Comparison of ENCODE assay signal across 25 cellular contexts in the genomic region with DNA sequence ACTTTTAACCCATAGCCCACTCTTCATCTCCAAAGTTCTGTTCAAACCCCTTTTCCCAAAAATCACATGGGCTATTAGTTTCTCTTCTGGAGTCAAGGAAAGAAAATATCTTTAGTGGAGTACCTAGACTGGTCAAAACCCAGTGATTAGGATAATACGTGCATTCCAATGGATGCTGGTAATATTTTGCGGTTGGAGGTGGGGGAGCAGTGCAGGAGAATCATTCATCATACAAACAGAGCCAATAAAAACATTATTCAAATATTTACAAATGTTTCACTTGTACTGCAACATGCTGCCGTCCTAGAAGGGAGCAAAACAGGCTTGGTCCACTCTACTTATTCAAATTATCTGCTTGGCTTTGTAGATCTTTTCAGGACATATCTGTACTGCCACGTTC. TPM values are rescaled to one million over a fixed set of nuclear protein-coding genes. Genes with fewer than 3 reads are reported as not detected.
DNase-seq lines count a peak whose midpoint lies in the region; ATAC-seq, FAIRE-seq and TF ChIP-seq lines count a peak whose summit lies in the region.
"Had no signal": no experiment of that assay in that cellular context is flagged by ENCODE, and none has a peak within 500 bp of the region (broad histone marks: within the 10 kb centered on the region; RNA-seq: fewer than 3 reads in every experiment).

No MANE protein-coding gene starts in this region.

- ATAC-seq in HG03139 (IDR thresholded peaks at IDR 0.05; ENCODE audit: unreplicated experiment): no peak
- no peak for ATAC-seq in HG02970 (IDR thresholded peaks at IDR 0.05; ENCODE audit: low FRiP score, unreplicated experiment)
- ATAC-seq: CD8-positive, alpha-beta T cell; HepG2; K562; Right ventricle myocardium inferior had no signal

- FAIRE-seq in astrocyte (lab: Jason Lieb, UNC): no peak
- FAIRE-seq: HepG2, K562 had no signal

- no peaks in the 10 kb centered on the region for H3K36me3 Mint-ChIP-seq in astrocyte (ENCODE audit: low read depth, unreplicated experiment)
- H3K36me3 Mint-ChIP-seq: CD8-positive, alpha-beta T cell had no signal

- no peaks in the 10 kb centered on the region for H3K4me1 ChIP-seq in astrocyte (ENCODE audit: insufficient read depth, low read length)
- H3K4me1 ChIP-seq: Peyer's patch had no signal

- H3K36me3 ChIP-seq in KOPT-K1 (ENCODE audit: insufficient read depth, low read length): no peaks in the 10 kb centered on the region
- H3K36me3 ChIP-seq in astrocyte (ENCODE audit: insufficient read depth, low read length): no peaks in the 10 kb centered on the region
- H3K36me3 ChIP-seq: Peyer's patch had no signal

- no peak overlapping the region for H3K9ac ChIP-seq in astrocyte (ENCODE audit: low read length)

- H3K9me3 ChIP-seq in KOPT-K1 (ENCODE audit: insufficient read depth, low read length, poor library complexity, severe bottlenecking): no peaks in the 10 kb centered on the region
- no peaks in the 10 kb centered on the region for H3K9me3 ChIP-seq in astrocyte (ENCODE audit: insufficient read depth, low read depth, low read length)
- H3K9me3 ChIP-seq: Peyer's patch had no signal

- H3K27ac ChIP-seq in KOPT-K1 (ENCODE audit: low read depth, low read length, poor library complexity, severe bottlenecking) (peak overlapping the region; percentile 49), astrocyte (ENCODE audit: low read depth, low read length) (no peak overlapping the region)
- H3K27ac ChIP-seq: 22Rv1, Peyer's patch had no signal

- H3K79me2 ChIP-seq in astrocyte (ENCODE audit: insufficient read depth, low read length): no peaks in the 10 kb centered on the region

- H3K9me3 Mint-ChIP-seq in astrocyte (ENCODE audit: unreplicated experiment): no peaks in the 10 kb centered on the region
- H3K9me3 Mint-ChIP-seq: CD8-positive, alpha-beta T cell had no signal

- DNase-seq in ACHN (peak; percentile 62), astrocyte (ENCODE audit: low read depth) (peak; percentile 46), glomerular visceral epithelial cell (ENCODE audit: extremely low spot score) (peak; percentile 53), NCI-H748 treated with DMSO at 0.1 percent for 48 hours (lab: John Stamatoyannopoulos, UW) (no peak), AG08396 (ENCODE audit: low spot score) (no peak)
- DNase-seq: AML-193; C1 segment of cervical spinal cord; CD8-positive, alpha-beta T cell; DMS53; EL; H7; MV-4-11; NCI-H1105 treated with DMSO at 0.1 percent for 48 hours; NCI-H2029 treated with DMSO at 0.1 percent for 48 hours; NCI-H345; NCI-H524; NCI-H82; Peyer's patch had no signal

- H3K4me2 ChIP-seq in astrocyte (ENCODE audit: low read length): no peak overlapping the region

- no peak overlapping the region for H3K4me3 ChIP-seq in astrocyte (ENCODE audit: insufficient read depth, low read depth, low read length)
- H3K4me3 ChIP-seq: K562, Peyer's patch had no signal

- H3K4me1 Mint-ChIP-seq in astrocyte (ENCODE audit: low read depth, unreplicated experiment): no peaks in the 10 kb centered on the region

- no peaks in the 10 kb centered on the region for H3K27me3 Mint-ChIP-seq in astrocyte (ENCODE audit: low read depth, unreplicated experiment)

- in situ Hi-C loops in ACHN (cut with HindIII; ENCODE audit: low pct_ligation_motif_present, low pct_unique_long_range_greater_than_20kb, low sequenced_read_pairs): no loop called here

- H2AFZ ChIP-seq in astrocyte (ENCODE audit: low read depth, low read length): no peak overlapping the region

- no peaks in the 10 kb centered on the region for H3K27me3 ChIP-seq in astrocyte (ENCODE audit: insufficient read depth, low read length)
- H3K27me3 ChIP-seq: Peyer's patch had no signal

- H3K27ac Mint-ChIP-seq in astrocyte (ENCODE audit: unreplicated experiment): no peak overlapping the region
- H3K27ac Mint-ChIP-seq: CD8-positive, alpha-beta T cell had no signal

- H3K4me3 Mint-ChIP-seq in astrocyte (ENCODE audit: unreplicated experiment): no peak overlapping the region
- H3K4me3 Mint-ChIP-seq: CD8-positive, alpha-beta T cell had no signal

- TF ChIP-seq CTCF in astrocyte (IDR thresholded peaks at IDR 0.05; ENCODE audit: insufficient read depth, low read depth, low read length): no peak

- H4K20me1 ChIP-seq in astrocyte (ENCODE audit: insufficient read depth, low read length): no peaks in the 10 kb centered on the region

RNA-seq across cellular contexts. Expression of gene RAB9B, which starts 57.2 kb away (rescaled TPM):
- 1.7 and 2.2 TPM in 2 replicates for total RNA-seq in astrocyte
- total RNA-seq: K562 had no signal

Comparison
In these comparisons a context has a peak if more than half of its experiments do, and no peak if none do; other contexts are left out.
1. DNase-seq: peak in ACHN (single experiment), astrocyte (single experiment) and glomerular visceral epithelial cell (single experiment); none in NCI-H748 treated with DMSO at 0.1 percent for 48 hours (single experiment) and AG08396 (single experiment).